In the genomic region with DNA sequence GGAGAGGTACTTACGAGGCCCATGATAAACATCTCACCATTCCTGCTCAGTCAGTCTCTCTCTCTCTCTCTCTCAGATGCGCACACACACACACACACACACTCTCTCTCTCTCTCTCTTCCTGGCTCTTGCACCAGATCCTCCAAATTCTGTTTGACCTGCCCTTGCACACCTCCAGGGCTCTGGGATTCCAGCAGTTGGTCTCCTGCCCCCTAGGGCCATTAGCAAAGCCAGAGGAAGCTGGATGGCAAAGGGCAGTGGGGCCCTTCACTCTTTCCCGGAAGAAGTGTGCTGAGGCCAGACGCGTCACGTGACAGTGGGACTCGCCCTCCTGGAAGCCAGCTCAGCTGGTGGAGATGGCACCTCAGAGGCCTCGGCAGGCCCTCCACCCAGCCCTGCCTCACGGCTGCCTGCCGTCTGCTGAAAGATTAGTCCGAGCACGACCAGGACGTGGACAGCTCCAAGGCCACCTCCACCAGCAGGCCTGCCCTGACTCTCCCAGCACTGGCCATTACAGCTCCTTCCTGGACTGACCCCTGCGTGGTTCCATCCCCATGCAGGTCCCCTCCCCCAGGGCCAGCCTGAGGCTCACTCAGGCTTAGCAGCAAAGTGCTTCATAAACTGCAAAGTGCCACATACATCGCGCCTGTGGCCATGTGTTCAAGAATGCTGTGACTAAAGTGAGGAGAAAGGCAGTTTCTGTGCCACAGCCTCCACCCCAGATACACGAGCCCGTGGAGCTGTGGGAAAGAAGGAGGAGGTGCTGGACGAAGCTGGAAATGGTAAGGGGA, we compare ENCODE assay signal across 9 cellular contexts. TPM values are rescaled to one million over a fixed set of nuclear protein-coding genes. Genes with fewer than 3 reads are reported as not detected.
DNase-seq lines count a peak whose midpoint lies in the region; ATAC-seq and TF ChIP-seq lines count a peak whose summit lies in the region.
"Had no signal": no experiment of that assay in that cellular context is flagged by ENCODE, and none has a peak within 500 bp of the region (broad histone marks: within the 10 kb centered on the region; RNA-seq: fewer than 3 reads in every experiment).

No MANE protein-coding gene starts in this region.

- no peaks in the 10 kb centered on the region for H3K27me3 ChIP-seq in HCT116 (ENCODE audit: insufficient read depth, low read length)

- H3K27ac Mint-ChIP-seq in activated CD4-positive, alpha-beta T cell treated with anti-CD3 and anti-CD28 coated beads, Interleukin-2, amount 10 ng/mL, durations not matched to agents 24 days and 14 days = peak overlapping the region; percentile 79
- H3K27ac Mint-ChIP-seq in osteocyte (ENCODE audit: unreplicated experiment) = peak overlapping the region; percentile 83

- peak overlapping the region; percentile 89 for H3K9ac ChIP-seq in HCT116 (ENCODE audit: low read length)

- H3K4me3 ChIP-seq in HCT116 (replicated peaks in 1 of 2; ENCODE audit: low read depth in 1 of 2, low read length in 2 of 2) = peak overlapping the region; percentile 80 to 96

- peak overlapping the region; percentile 22 for H2AFZ ChIP-seq in HCT116 (ENCODE audit: low read depth, low read length, poor library complexity, severe bottlenecking)

- H3K4me1 Mint-ChIP-seq in activated CD4-positive, alpha-beta T cell treated with anti-CD3 and anti-CD28 coated beads, Interleukin-2, amount 10 ng/mL, durations not matched to agents 24 days and 14 days = peaks cover 44% of the 10 kb centered on the region
- H3K4me1 Mint-ChIP-seq in osteocyte (ENCODE audit: unreplicated experiment) = peaks cover 56% of the 10 kb centered on the region

- peaks cover 53% of the 10 kb centered on the region; the same call in 1 of the 2 replicates for H3K79me2 ChIP-seq in HCT116 (ENCODE audit: insufficient read depth, low read length)

- intact Hi-C loops in HCT116 (cut with micrococcal nuclease) = loop anchor here (1.0 to 5.0 kb wide), 3 partner anchors 51 to 70 kb away; no protein-coding TSS in a partner anchor
- intact Hi-C loops in activated CD4-positive, alpha-beta T cell treated with anti-CD3 and anti-CD28 coated beads, Interleukin-2, amount 10 ng/mL, durations not matched to agents 24 days and 14 days (cut with micrococcal nuclease) = no loop called here

- H4K20me1 ChIP-seq in HCT116 (ENCODE audit: insufficient read depth) = no peaks in the 10 kb centered on the region

- no peaks in the 10 kb centered on the region for H3K9me2 ChIP-seq in HCT116 (ENCODE audit: insufficient read depth)

- no peak for TF ChIP-seq CTCF in HCT116 (IDR thresholded peaks at IDR 0.05 in 2 of 3, conservative IDR thresholded peaks at IDR 0.05 in 1 of 3; ENCODE audit: borderline replicate concordance in 1 of 3, insufficient read depth in 1 of 3, low read depth in 2 of 3, low read length in 2 of 3)
- no peak for TF ChIP-seq CTCF in osteocyte (IDR thresholded peaks at IDR 0.05)

- POLR2A ChIA-PET in HCT116 (lab: Charles Lee) = interaction anchor here (0.7 to 1.4 kb wide), 6 partner anchors 13 to 78 kb away, joined by 3 to 11 read pairs (median 6); a partner anchor contains a TSS

- H3K36me3 Mint-ChIP-seq in activated CD4-positive, alpha-beta T cell treated with anti-CD3 and anti-CD28 coated beads, Interleukin-2, amount 10 ng/mL, durations not matched to agents 24 days and 14 days (ENCODE audit: low read depth) = peaks cover 3% of the 10 kb centered on the region
- H3K36me3 Mint-ChIP-seq in osteocyte (ENCODE audit: unreplicated experiment) = no peaks in the 10 kb centered on the region

- RAD21 ChIA-PET in HCT116 (lab: Charles Lee; ENCODE audit: low non-redundant PET in 1 of 2, low total read pairs in 2 of 2, uncharacterized antibody in 2 of 2, unreplicated experiment in 2 of 2) = interaction anchor here (0.7 to 1.1 kb wide), 3 partner anchors 69 to 93 kb away, joined by 3 read pairs; no protein-coding TSS in a partner anchor

- peak; percentile 64 for DNase-seq in HCT116 (ENCODE audit: low read depth, low spot score)
- peak; percentile 77 for DNase-seq in activated CD4-positive, alpha-beta T cell treated with anti-CD3 and anti-CD28 coated beads, Interleukin-2, amount 10 ng/mL, durations not matched to agents 24 days and 14 days
- peak; percentile 71 to 75 for DNase-seq in erythroblast (lab: John Stamatoyannopoulos, UW)
- no peak for DNase-seq in osteocyte (ENCODE audit: extremely low spot score, unreplicated experiment)
- no peak for DNase-seq in 8988T
- DNase-seq in activated gamma-delta T cell (lab: John Stamatoyannopoulos, UW) = no peak

- peak overlapping the region; percentile 98 for H3K4me2 ChIP-seq in HCT116 (ENCODE audit: low read length)

- H3K36me3 ChIP-seq in HCT116 (ENCODE audit: control insufficient read depth in 1 of 2, insufficient read depth in 2 of 2, low read length in 2 of 2) = no peaks in the 10 kb centered on the region

- CTCF ChIA-PET in HCT116 (lab: Charles Lee) = interaction anchor here (0.7 to 2.7 kb wide), 5 partner anchors 12 to 107 kb away, joined by 3 to 13 read pairs (median 3); no protein-coding TSS in a partner anchor

- ATAC-seq in HCT116 = peak; percentile 41
- ATAC-seq in GM19324 (IDR thresholded peaks at IDR 0.05; ENCODE audit: low FRiP score, unreplicated experiment) = no peak
- ATAC-seq in GM21619 (IDR thresholded peaks at IDR 0.05; ENCODE audit: unreplicated experiment) = no peak

- H3K27me3 Mint-ChIP-seq in activated CD4-positive, alpha-beta T cell treated with anti-CD3 and anti-CD28 coated beads, Interleukin-2, amount 10 ng/mL, durations not matched to agents 24 days and 14 days = peaks cover 65% of the 10 kb centered on the region
- H3K27me3 Mint-ChIP-seq in osteocyte (ENCODE audit: unreplicated experiment) = no peaks in the 10 kb centered on the region

- peaks cover 53 to 75% of the 10 kb centered on the region in 2 experiments for H3K4me1 ChIP-seq in HCT116 (ENCODE audit: control insufficient read depth in 1 of 2, insufficient read depth in 2 of 2, low read length in 2 of 2)

- no TSS peak for BruUV-seq in HCT116 (replicated peaks; lab: Mats Ljungman, UMichigan)

- H3K9me3 Mint-ChIP-seq in activated CD4-positive, alpha-beta T cell treated with anti-CD3 and anti-CD28 coated beads, Interleukin-2, amount 10 ng/mL, durations not matched to agents 24 days and 14 days = no peaks in the 10 kb centered on the region
- no peaks in the 10 kb centered on the region for H3K9me3 Mint-ChIP-seq in osteocyte (ENCODE audit: unreplicated experiment)

- H3K4me3 Mint-ChIP-seq in activated CD4-positive, alpha-beta T cell treated with anti-CD3 and anti-CD28 coated beads, Interleukin-2, amount 10 ng/mL, durations not matched to agents 24 days and 14 days = peak overlapping the region; percentile 81
- H3K4me3 Mint-ChIP-seq in osteocyte (ENCODE audit: unreplicated experiment) = peak overlapping the region; percentile 80

- H3K9me3 ChIP-seq in HCT116 (ENCODE audit: control insufficient read depth in 1 of 2, insufficient read depth in 1 of 2, low read depth in 1 of 2, low read length in 2 of 2) = no peaks in the 10 kb centered on the region

- TF ChIP-seq POLR2A in HCT116 (IDR thresholded peaks at IDR 0.05; ENCODE audit: borderline replicate concordance, extremely low read depth, insufficient read depth, insufficient read length) (no peak), erythroblast (IDR thresholded peaks at IDR 0.05; ENCODE audit: low read length) (no peak)

- TF ChIP-seq RAD21 in HCT116 (IDR thresholded peaks at IDR 0.05; ENCODE audit: low read depth) = no peak

- peak overlapping the region; percentile 94 for H3K27ac ChIP-seq in HCT116 (ENCODE audit: low read depth, low read length)
- H3K27ac ChIP-seq: HL-60 had no signal

TF ChIP-seq in HCT116, 20 proteins besides CTCF, POLR2A, EP300 and RAD21:
- TF ChIP-seq ZFX (IDR thresholded peaks at IDR 0.05) (0 out of 2 replicates have a peak, but pooled peaks have one; percentile 19), POLR2AphosphoS5 (IDR thresholded peaks at IDR 0.05; ENCODE audit: low read depth, low read length) (peak; percentile 18; the same call in 1 of the 2 replicates)
- TF ChIP-seq, protein P1, sequence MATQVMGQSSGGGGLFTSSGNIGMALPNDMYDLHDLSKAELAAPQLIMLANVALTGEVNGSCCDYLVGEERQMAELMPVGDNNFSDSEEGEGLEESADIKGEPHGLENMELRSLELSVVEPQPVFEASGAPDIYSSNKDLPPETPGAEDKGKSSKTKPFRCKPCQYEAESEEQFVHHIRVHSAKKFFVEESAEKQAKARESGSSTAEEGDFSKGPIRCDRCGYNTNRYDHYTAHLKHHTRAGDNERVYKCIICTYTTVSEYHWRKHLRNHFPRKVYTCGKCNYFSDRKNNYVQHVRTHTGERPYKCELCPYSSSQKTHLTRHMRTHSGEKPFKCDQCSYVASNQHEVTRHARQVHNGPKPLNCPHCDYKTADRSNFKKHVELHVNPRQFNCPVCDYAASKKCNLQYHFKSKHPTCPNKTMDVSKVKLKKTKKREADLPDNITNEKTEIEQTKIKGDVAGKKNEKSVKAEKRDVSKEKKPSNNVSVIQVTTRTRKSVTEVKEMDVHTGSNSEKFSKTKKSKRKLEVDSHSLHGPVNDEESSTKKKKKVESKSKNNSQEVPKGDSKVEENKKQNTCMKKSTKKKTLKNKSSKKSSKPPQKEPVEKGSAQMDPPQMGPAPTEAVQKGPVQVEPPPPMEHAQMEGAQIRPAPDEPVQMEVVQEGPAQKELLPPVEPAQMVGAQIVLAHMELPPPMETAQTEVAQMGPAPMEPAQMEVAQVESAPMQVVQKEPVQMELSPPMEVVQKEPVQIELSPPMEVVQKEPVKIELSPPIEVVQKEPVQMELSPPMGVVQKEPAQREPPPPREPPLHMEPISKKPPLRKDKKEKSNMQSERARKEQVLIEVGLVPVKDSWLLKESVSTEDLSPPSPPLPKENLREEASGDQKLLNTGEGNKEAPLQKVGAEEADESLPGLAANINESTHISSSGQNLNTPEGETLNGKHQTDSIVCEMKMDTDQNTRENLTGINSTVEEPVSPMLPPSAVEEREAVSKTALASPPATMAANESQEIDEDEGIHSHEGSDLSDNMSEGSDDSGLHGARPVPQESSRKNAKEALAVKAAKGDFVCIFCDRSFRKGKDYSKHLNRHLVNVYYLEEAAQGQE (IDR thresholded peaks at IDR 0.05; ENCODE audit: low read depth) = no peak

RNA-seq across cellular contexts. Expression of a gene that starts 3.7 kb away (rescaled TPM):
- total RNA-seq in HCT116 (2021; ENCODE audit: unreplicated experiment) (13.1 TPM), osteocyte (16.8 and 20.0 TPM in 2 replicates)
- 15.7 and 16.0 TPM in 2 replicates for polyA plus RNA-seq in HCT116 (2012)
- 2.2 and 2.3 TPM in 2 replicates for total RNA-seq in activated CD4-positive, alpha-beta T cell treated with anti-CD3 and anti-CD28 coated beads, Interleukin-2, amount 10 ng/mL, durations not matched to agents 24 days and 14 days

Comparison
In these comparisons a context has a peak if more than half of its experiments do, and no peak if none do; other contexts are left out.
1. DNase-seq: peak in HCT116 (single experiment), activated CD4-positive, alpha-beta T cell treated with anti-CD3 and anti-CD28 coated beads, Interleukin-2, amount 10 ng/mL, durations not matched to agents 24 days and 14 days (single experiment) and erythroblast (2 of 2); none in osteocyte (single experiment), 8988T (single experiment) and activated gamma-delta T cell (single experiment).